In genomic region chr10:103916901-103917300, GRCh38 we compare ENCODE assay signal across 8 cellular contexts. TPM values are rescaled to one million over a fixed set of nuclear protein-coding genes. Genes with fewer than 3 reads are reported as not detected.
DNase-seq lines count a peak whose midpoint lies in the region; ATAC-seq and TF ChIP-seq lines count a peak whose summit lies in the region.

No MANE protein-coding gene starts in this region.

- H3K56ac ChIP-seq in H9 (ENCODE audit: insufficient read length, low read depth, low read length), result no peak overlapping the region

- DNase-seq in H9 (no peak), WTC11 (ENCODE audit: low spot score) (no peak), foreskin keratinocyte (no peak)

- H3K27me3 ChIP-seq in H9 (ENCODE audit: insufficient read depth, low read length), result no peaks in the 10 kb centered on the region
- H3K27me3 ChIP-seq in foreskin keratinocyte, result no peaks in the 10 kb centered on the region

- TF ChIP-seq CTCF in H9 (conservative IDR thresholded peaks at IDR 0.05) (no peak), WTC11 (IDR thresholded peaks at IDR 0.05) (no peak), foreskin keratinocyte (conservative IDR thresholded peaks at IDR 0.05) (no peak)

- H3K27ac ChIP-seq in H9 (ENCODE audit: insufficient read length, low read depth, low read length) (no peak overlapping the region), foreskin keratinocyte (peak overlapping the region; percentile 56), skin epidermis (peak overlapping the region in 20 of 21 experiments; percentile 86 to 99 (median 95))

- peaks cover 10% of the 10 kb centered on the region for H3K23me2 ChIP-seq in H9 (ENCODE audit: insufficient read length, low read depth, low read length, poor library complexity, severe bottlenecking)

- no peak overlapping the region for H3K23ac ChIP-seq in H9 (ENCODE audit: insufficient read length, low read depth, low read length)

- H2BK12ac ChIP-seq in H9 (ENCODE audit: insufficient read length, low read depth, low read length), result no peak overlapping the region

- WGBS in H9 (ENCODE audit: extremely low coverage, insufficient read length, low lambda C conversion rate), result no CpG with 5 or more reads among the region's 2 CpGs

- no peaks in the 10 kb centered on the region for H4K20me1 ChIP-seq in H9 (ENCODE audit: control insufficient read depth, insufficient read depth, insufficient read length)

- no peak overlapping the region for H3K9ac ChIP-seq in H9 (ENCODE audit: extremely low read depth, insufficient read length, low read length)

- ATAC-seq in WTC11 (no peak), foreskin keratinocyte (no peak), HG03571 (IDR thresholded peaks at IDR 0.05; ENCODE audit: unreplicated experiment) (no peak), HG03280 (IDR thresholded peaks at IDR 0.05; ENCODE audit: unreplicated experiment) (no peak), GM19463 (IDR thresholded peaks at IDR 0.05; ENCODE audit: unreplicated experiment) (no peak), GM19328 (IDR thresholded peaks at IDR 0.05; ENCODE audit: unreplicated experiment) (no peak)

- H3K27me3 Mint-ChIP-seq in H9 (ENCODE audit: low read depth), result no peaks in the 10 kb centered on the region
- no peaks in the 10 kb centered on the region for H3K27me3 Mint-ChIP-seq in WTC11 (ENCODE audit: low read depth)

- H2AFZ ChIP-seq in H9 (ENCODE audit: low read length), result no peak overlapping the region

- H4K5ac ChIP-seq in H9 (ENCODE audit: insufficient read length, low read depth, low read length), result no peak overlapping the region

- H3K14ac ChIP-seq in H9 (ENCODE audit: insufficient read depth, low read length), result no peak overlapping the region

- H3K4me1 Mint-ChIP-seq in H9, result peaks cover 18 to 25% of the 10 kb centered on the region in 2 experiments
- H3K4me1 Mint-ChIP-seq in WTC11, result peaks cover 20% of the 10 kb centered on the region

- H3K9me3 ChIP-seq in H9 (ENCODE audit: control insufficient read depth, low read depth, low read length), result peaks cover 8% of the 10 kb centered on the region

- H3K4ac ChIP-seq in H9 (ENCODE audit: low read depth, low read length), result no peak overlapping the region

- no peak overlapping the region for H2BK15ac ChIP-seq in H9 (ENCODE audit: low read depth, low read length)

- H3T11ph ChIP-seq in H9 (ENCODE audit: low read length), result no peak overlapping the region

- H3K36me3 Mint-ChIP-seq in H9 (ENCODE audit: insufficient read depth in 1 of 3, low read depth in 3 of 3) (peaks cover 17 to 22% (median 22%) of the 10 kb centered on the region in 3 experiments), WTC11 (peaks cover 33% of the 10 kb centered on the region)

- no peak overlapping the region for H2BK5ac ChIP-seq in H9 (ENCODE audit: insufficient read length, low read length)

- H3K79me2 ChIP-seq in H9 (ENCODE audit: insufficient read depth, low read length), result no peaks in the 10 kb centered on the region

- peaks cover 9% of the 10 kb centered on the region in 2 experiments for H3K9me3 Mint-ChIP-seq in H9
- peaks cover 18% of the 10 kb centered on the region for H3K9me3 Mint-ChIP-seq in WTC11

- CTCF ChIA-PET in WTC11 (lab: Charles Lee), result interaction anchor here (0.6 kb wide), 1 partner anchor 8 kb away, joined by 5 read pairs; no protein-coding TSS in a partner anchor

- POLR2A ChIA-PET in WTC11 (lab: Charles Lee), result no interaction called here

- no peak overlapping the region; a peak in 1 of 7 replicates for H3K27ac Mint-ChIP-seq in H9
- no peak overlapping the region for H3K27ac Mint-ChIP-seq in WTC11

- peak overlapping the region; percentile 85 to 91 for H3K4me3 Mint-ChIP-seq in H9
- H3K4me3 Mint-ChIP-seq in WTC11, result peak overlapping the region; percentile 90

- peak overlapping the region; percentile 83 for H3K4me2 ChIP-seq in H9 (ENCODE audit: insufficient read depth, insufficient read length, low read length)

- H2AK5ac ChIP-seq in H9 (ENCODE audit: insufficient read length, low read length), result no peak overlapping the region

- H2BK20ac ChIP-seq in H9 (ENCODE audit: low read depth, low read length, poor library complexity, severe bottlenecking), result no peak overlapping the region

- no peak overlapping the region for H2BK120ac ChIP-seq in H9 (ENCODE audit: low read depth, low read length, poor library complexity, severe bottlenecking)

- no peak overlapping the region for H4K8ac ChIP-seq in H9 (replicated peaks; ENCODE audit: insufficient read length, low read depth, low read length)

- H3K18ac ChIP-seq in H9 (ENCODE audit: insufficient read length, low read depth, low read length), result no peak overlapping the region

- H3K4me3 ChIP-seq in skin epidermis, result peak overlapping the region; percentile 44 to 73 (median 62)

- H3K79me1 ChIP-seq in H9 (ENCODE audit: insufficient read depth, low read depth, low read length, poor library complexity, severe bottlenecking), result no peaks in the 10 kb centered on the region

- H4K91ac ChIP-seq in H9 (ENCODE audit: insufficient read length, low read depth, low read length), result no peak overlapping the region

- H3K4me1 ChIP-seq in H9 (ENCODE audit: insufficient read depth, low read length) (peaks cover 3% of the 10 kb centered on the region; the same call in 1 of the 2 replicates), foreskin keratinocyte (peaks cover 8% of the 10 kb centered on the region)

TF ChIP-seq in WTC11, 78 proteins besides CTCF, POLR2A, EP300 and RAD21:
- TF ChIP-seq NR1H2 (CRISPR knock-in tag; IDR thresholded peaks at IDR 0.05), result no peak
- no peak for TF ChIP-seq NR2C2 (CRISPR knock-in tag; IDR thresholded peaks at IDR 0.05)
- no peak for TF ChIP-seq GRHL2 (CRISPR knock-in tag; IDR thresholded peaks at IDR 0.05; ENCODE audit: insufficient replicate concordance, severe bottlenecking)

RNA-seq across cellular contexts. Expression of gene STN1, which starts 1.1 kb away (rescaled TPM):
- total RNA-seq in H9 (2021) (10.8 and 11.3 TPM in 2 replicates), WTC11 (2021) (13.9 to 18.7 TPM (median 15.0 TPM) in 3 replicates), foreskin keratinocyte (28.9 and 29.4 TPM in 2 replicates)
- 22.7 and 27.0 TPM in 2 replicates for polyA plus RNA-seq in foreskin keratinocyte

RNA-seq across cellular contexts. Expression of gene SLK, which starts 50.0 kb away (rescaled TPM):
- total RNA-seq in H9 (2021) (18.4 and 21.0 TPM in 2 replicates), WTC11 (2021) (17.6 to 19.2 TPM (median 18.9 TPM) in 3 replicates), foreskin keratinocyte (59.3 and 64.3 TPM in 2 replicates)
- 10.5 and 11.1 TPM in 2 replicates for polyA plus RNA-seq in foreskin keratinocyte
